In genomic region chr2:65396348-65397026, GRCh38 we compare ENCODE assay signal across 11 cellular contexts. TPM values are rescaled to one million over a fixed set of nuclear protein-coding genes. Genes with fewer than 3 reads are reported as not detected.
A peak's percentile ranks its signal among the peaks of the same experiment; 100 is the strongest.
DNase-seq lines count a peak whose midpoint lies in the region; ATAC-seq and TF ChIP-seq lines count a peak whose summit lies in the region.
"Had no signal": no experiment of that assay in that cellular context is flagged by ENCODE, and none has a peak within 500 bp of the region (broad histone marks: within the 10 kb centered on the region; RNA-seq: fewer than 3 reads in every experiment).

No MANE protein-coding gene starts in this region.

- H4K20me1 ChIP-seq in hepatocyte (ENCODE audit: insufficient read depth, poor library complexity, severe bottlenecking): no peaks in the 10 kb centered on the region

- peaks cover 5% of the 10 kb centered on the region for H3K4me1 ChIP-seq in hepatocyte (ENCODE audit: insufficient read depth)
- peaks cover 11 to 29% of the 10 kb centered on the region in 2 donors for H3K4me1 ChIP-seq in thoracic aorta (ENCODE audit: control insufficient read depth in 1 of 2, low read depth in 2 of 2)

- H3K36me3 ChIP-seq in hepatocyte (replicated peaks; ENCODE audit: insufficient read depth, low read depth) (no peaks in the 10 kb centered on the region), thoracic aorta (no peaks in the 10 kb centered on the region)

- peak overlapping the region; percentile 49 for H3K27ac ChIP-seq in hepatocyte
- H3K27ac ChIP-seq in thoracic aorta: peak overlapping the region; percentile 47 to 56
- H3K27ac ChIP-seq: HL-60, psoas muscle had no signal

- DNase-seq in HuH-7.5 (ENCODE audit: low spot score) (peak; percentile 34), astrocyte of the hippocampus (ENCODE audit: low read depth, low spot score) (peak; percentile 36), hepatocyte (ENCODE audit: low spot score) (no peak), thoracic aorta (ENCODE audit: low spot score) (peak; percentile 9), NCI-H82 treated with DMSO at 0.1 percent for 48 hours (lab: John Stamatoyannopoulos, UW; ENCODE audit: unreplicated experiment) (no peak), middle frontal gyrus (ENCODE audit: extremely low spot score, low spot score) (no peak)
- DNase-seq: hippocampal formation, psoas muscle had no signal

- no peak for TF ChIP-seq CTCF in hepatocyte (IDR thresholded peaks at IDR 0.05; ENCODE audit: poor library complexity)
- TF ChIP-seq CTCF in thoracic aorta (IDR thresholded peaks at IDR 0.05): no peak

- H3K27me3 ChIP-seq in hepatocyte (no peaks in the 10 kb centered on the region), thoracic aorta (replicated peaks; ENCODE audit: insufficient read depth) (no peaks in the 10 kb centered on the region)

- H3K79me2 ChIP-seq in hepatocyte: peaks cover 90% of the 10 kb centered on the region

- H3K9me2 ChIP-seq in hepatocyte (replicated peaks; ENCODE audit: insufficient read depth): no peaks in the 10 kb centered on the region

- H2AFZ ChIP-seq in hepatocyte: no peak overlapping the region

- ATAC-seq in thoracic aorta (ENCODE audit: insufficient number of reproducible peaks, low FRiP score, low read depth) (peak; percentile 40), HG03571 (IDR thresholded peaks at IDR 0.05; ENCODE audit: unreplicated experiment) (no peak), GM21381 (IDR thresholded peaks at IDR 0.05; ENCODE audit: unreplicated experiment) (no peak)

- H3K9me3 ChIP-seq in hepatocyte (ENCODE audit: low read depth): no peaks in the 10 kb centered on the region
- no peaks in the 10 kb centered on the region for H3K9me3 ChIP-seq in thoracic aorta
- H3K9me3 ChIP-seq: psoas muscle had no signal

- no peak overlapping the region for H3K4me3 ChIP-seq in hepatocyte
- H3K4me3 ChIP-seq in thoracic aorta: peak overlapping the region; percentile 5
- H3K4me3 ChIP-seq: psoas muscle had no signal

- 60% methylated on average over 7 of the region's 7 CpGs for WGBS in hepatocyte (ENCODE audit: low lambda C conversion rate, missing lambda C conversion rate)

- peak overlapping the region; percentile 59 for H3K4me2 ChIP-seq in hepatocyte

RNA-seq across cellular contexts. Expression of gene SPRED2, which starts 35.9 kb away (rescaled TPM):
- 11.8 and 14.1 TPM in 2 replicates for total RNA-seq in hepatocyte
- 12.7 and 17.7 TPM in 2 replicates for polyA plus RNA-seq in hepatocyte
- total RNA-seq in thoracic aorta: 10 to 100 TPM; 21.9 to 22.3 TPM

Comparison
In these comparisons a context has a peak if more than half of its experiments do, and no peak if none do; other contexts are left out.
1. DNase-seq: peak in HuH-7.5 (single experiment), astrocyte of the hippocampus (single experiment) and thoracic aorta (single experiment); none in hepatocyte (single experiment), NCI-H82 treated with DMSO at 0.1 percent for 48 hours (single experiment) and middle frontal gyrus (single experiment).